Comparison of ENCODE assay signal across 8 cellular contexts in genomic region chr9:92763721-92764380, GRCh38. TPM values are rescaled to one million over a fixed set of nuclear protein-coding genes. Genes with fewer than 3 reads are reported as not detected.
DNase-seq lines count a peak whose midpoint lies in the region; ATAC-seq, FAIRE-seq and TF ChIP-seq lines count a peak whose summit lies in the region.

No MANE protein-coding gene starts in this region.

- H3K4me3 ChIP-seq in Panc1 (ENCODE audit: low read depth in 2 of 2, low read length in 2 of 2) = peak overlapping the region; percentile 73 to 78
- H3K4me3 ChIP-seq in ascending aorta = peak overlapping the region; percentile 95 to 98

- intact Hi-C loops in Panc1 (cut with micrococcal nuclease; ENCODE audit: unreplicated experiment) = loop anchor here (2.0 kb wide), 1 partner anchor 27 kb away; no protein-coding TSS in a partner anchor
- intact Hi-C loops in ascending aorta (cut with DNase I) = loop anchor here (1.0 to 10.0 kb wide), 10 partner anchors 47 to 689 kb away; partner anchors contain the start of genes CARD19, CENPP, FAM120AOS and IARS1

- H3K27ac ChIP-seq in Panc1 (ENCODE audit: low read length) (peak overlapping the region; percentile 54), ascending aorta (peak overlapping the region; percentile 74 to 75)

- CTCF ChIA-PET in Panc1 (lab: Charles Lee) = no interaction called here

- H3K36me3 ChIP-seq in Panc1 (ENCODE audit: control insufficient read depth, insufficient read depth, low read length) (no peaks in the 10 kb centered on the region), ascending aorta (no peaks in the 10 kb centered on the region)

- peaks cover 7% of the 10 kb centered on the region; the same call in 1 of the 2 replicates for H3K4me1 ChIP-seq in Panc1 (ENCODE audit: control insufficient read depth, insufficient read depth, low read length)
- H3K4me1 ChIP-seq in ascending aorta = peaks cover 10 to 40% of the 10 kb centered on the region in 2 donors

- DNase-seq in AG08396 (ENCODE audit: low spot score) (peak; percentile 56), GM19238 (ENCODE audit: insufficient read length, low spot score) (peak; percentile 46), Panc1 (ENCODE audit: low read depth, low spot score) (no peak), ascending aorta (ENCODE audit: low spot score in 2 of 2) (peak in 1 of 2 donors; percentile 71), iPS-NIHi11 (ENCODE audit: low spot score) (peak; percentile 65), frontal cortex (ENCODE audit: low spot score in 2 of 2) (no peak)
- peak; percentile 13 for DNase-seq in stimulated activated CD8-positive, alpha-beta memory T cell treated with anti-CD3 and anti-CD28 coated beads, Interleukin-12 subunit alpha, Interleukin-12 subunit beta, amount 100 ng/mL, for 4 hours (ENCODE audit: low read depth)

- in situ Hi-C loops in Panc1 (cut with HindIII; ENCODE audit: low pct_unique_long_range_greater_than_20kb, low sequenced_read_pairs) = no loop called here

- TF ChIP-seq CTCF in Panc1 (IDR thresholded peaks at IDR 0.05) (no peak), ascending aorta (IDR thresholded peaks at IDR 0.05) (no peak)

- ATAC-seq in Panc1 (no peak), GM19351 (IDR thresholded peaks at IDR 0.05; ENCODE audit: unreplicated experiment) (no peak)

- no peaks in the 10 kb centered on the region for H3K27me3 ChIP-seq in Panc1 (ENCODE audit: control insufficient read depth, insufficient read depth, low read length)
- H3K27me3 ChIP-seq in ascending aorta = no peaks in the 10 kb centered on the region

- no peaks in the 10 kb centered on the region for H3K9me3 ChIP-seq in Panc1 (ENCODE audit: control insufficient read depth, insufficient read depth, low read depth, low read length)
- no peaks in the 10 kb centered on the region for H3K9me3 ChIP-seq in ascending aorta

- POLR2A ChIA-PET in Panc1 (lab: Charles Lee) = no interaction called here

- no peak for FAIRE-seq in frontal cortex (lab: Jason Lieb, UNC)

- BruUV-seq in Panc1 (replicated peaks; lab: Mats Ljungman, UMichigan) = no TSS peak

RNA-seq across cellular contexts. Expression of gene BICD2, which starts 0.8 kb away (rescaled TPM):
- total RNA-seq in Panc1 (2021; ENCODE audit: unreplicated experiment) (17.3 TPM), ascending aorta (29.1 TPM), frontal cortex (31.0 TPM)
- 20.0 TPM for polyA plus RNA-seq in Panc1 (2012; ENCODE audit: insufficient read length)

Comparison
In these comparisons a context has a peak if more than half of its experiments do, and no peak if none do; other contexts are left out.
1. DNase-seq: peak in AG08396 (single experiment), GM19238 (single experiment), iPS-NIHi11 (single experiment) and stimulated activated CD8-positive, alpha-beta memory T cell treated with anti-CD3 and anti-CD28 coated beads, Interleukin-12 subunit alpha, Interleukin-12 subunit beta, amount 100 ng/mL, for 4 hours (single experiment); none in Panc1 (single experiment) and frontal cortex (0 of 2).